Comparison of ENCODE assay signal across 12 cellular contexts in the genomic region with DNA sequence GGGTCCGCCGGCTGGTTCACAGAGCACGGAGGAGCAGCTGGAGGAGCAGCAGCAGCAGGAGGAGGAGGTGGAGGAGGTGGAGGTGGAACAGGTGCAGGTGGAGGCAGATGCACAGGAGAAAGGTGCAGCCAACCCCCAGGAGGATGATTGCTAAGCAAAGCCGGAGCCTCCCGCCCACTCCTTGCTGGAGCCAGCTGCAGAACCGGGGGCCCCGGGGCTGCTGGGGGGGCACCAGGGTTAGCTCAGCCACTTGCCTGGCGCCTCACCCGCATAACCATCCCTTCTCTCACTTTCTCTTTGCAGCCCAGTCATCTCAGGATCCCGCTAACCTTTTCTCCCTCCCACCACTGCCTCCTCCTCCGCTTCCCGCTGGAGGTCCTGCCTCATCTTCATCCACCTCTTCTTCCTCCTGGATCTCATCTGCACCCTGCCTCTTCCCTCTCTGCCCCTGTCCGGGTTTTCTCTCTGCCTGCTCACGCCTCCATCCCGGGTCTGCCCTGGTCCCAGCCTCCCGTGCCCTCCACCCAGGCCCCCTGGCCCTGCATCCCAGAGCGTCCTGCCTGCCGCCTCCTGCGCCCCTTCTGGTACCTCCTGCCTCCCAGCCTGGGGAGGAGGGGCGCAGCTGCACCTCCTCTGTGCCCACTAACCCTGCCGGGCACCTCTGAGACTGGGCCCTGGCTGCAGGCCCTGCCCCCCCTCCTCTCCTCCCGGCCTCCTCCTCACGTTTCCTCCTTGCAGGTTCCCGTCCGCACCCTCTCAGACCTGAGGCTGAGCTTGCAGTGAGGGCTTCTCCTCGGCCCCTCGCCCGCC. TPM values are rescaled to one million over a fixed set of nuclear protein-coding genes. Genes with fewer than 3 reads are reported as not detected.
DNase-seq lines count a peak whose midpoint lies in the region; ATAC-seq and TF ChIP-seq lines count a peak whose summit lies in the region.
"Had no signal": no experiment of that assay in that cellular context is flagged by ENCODE, and none has a peak within 500 bp of the region (broad histone marks: within the 10 kb centered on the region; RNA-seq: fewer than 3 reads in every experiment).

No MANE protein-coding gene starts in this region.

- H3K4me3 Mint-ChIP-seq in immature natural killer cell (no peak overlapping the region), T-cell (no peak overlapping the region)

- H3K36me3 Mint-ChIP-seq in immature natural killer cell (peaks cover 0 to 17% (median 0%) of the 10 kb centered on the region in 3 donors), T-cell (peaks cover 30% of the 10 kb centered on the region)

- no peak overlapping the region for H3K27ac Mint-ChIP-seq in immature natural killer cell
- no peak overlapping the region for H3K27ac Mint-ChIP-seq in T-cell

- peak; percentile 67 for DNase-seq in GM10266 (ENCODE audit: extremely low spot score)
- peak; percentile 81 for DNase-seq in GM20000 (ENCODE audit: low spot score)
- peak in 2 of 3 experiments; percentile 52 to 63 for DNase-seq in activated CD8-positive, alpha-beta memory T cell treated with anti-CD3 and anti-CD28 coated beads for 48 hours (ENCODE audit: low read depth in 2 of 3, low spot score in 2 of 3)
- DNase-seq in stimulated activated CD4-positive, alpha-beta T cell treated with anti-CD3 and anti-CD28 coated beads, Interleukin-12 subunit alpha, Interleukin-12 subunit beta, amount 100 ng/mL, for 48 hours (ENCODE audit: low read depth in 2 of 3, low spot score in 1 of 3) = peak; percentile 46 to 65 (median 60)
- DNase-seq in C1 segment of cervical spinal cord (lab: John Stamatoyannopoulos, UW) = no peak
- no peak for DNase-seq in immature natural killer cell
- DNase-seq in T-cell = no peak
- DNase-seq: cerebellar nuclear complex, esophagus squamous epithelium, Kasumi-1, NCI-H774 had no signal

- no peak for ATAC-seq in T-cell (replicated peaks in 1 of 4)

- H3K4me1 Mint-ChIP-seq in immature natural killer cell (no peaks in the 10 kb centered on the region), T-cell (peaks cover 3 to 16% (median 7%) of the 10 kb centered on the region in 3 donors)

- CTCF ChIA-PET in T-cell (lab: Charles Lee) = no interaction called here

- TF ChIP-seq CTCF in GM10266 (IDR thresholded peaks at IDR 0.05; ENCODE audit: control insufficient read depth, insufficient read depth, low read depth, missing control alignments) (no peak), GM20000 (IDR thresholded peaks at IDR 0.05; ENCODE audit: extremely low read depth, missing control alignments) (no peak)

- H3K9me3 Mint-ChIP-seq in immature natural killer cell (no peaks in the 10 kb centered on the region), T-cell (no peaks in the 10 kb centered on the region)

- POLR2A ChIA-PET in T-cell (lab: Charles Lee) = no interaction called here

- H3K27me3 Mint-ChIP-seq in immature natural killer cell (ENCODE audit: low read depth in 3 of 3) = peaks cover 0 to 5% (median 2%) of the 10 kb centered on the region in 3 donors
- no peaks in the 10 kb centered on the region for H3K27me3 Mint-ChIP-seq in T-cell

RNA-seq across cellular contexts. Expression of gene KCTD17, which starts 9.5 kb away (rescaled TPM):
- polyA plus RNA-seq in immature natural killer cell = 10 to 100 TPM; 10.7 to 16.1 (median 14.3) TPM
- 10 to 100 TPM; 24.0 to 36.2 (median 35.1) TPM for total RNA-seq in T-cell

RNA-seq across cellular contexts. Expression of gene MPST, which starts 41.5 kb away (rescaled TPM):
- 10 to 100 TPM; 56.0 to 97.5 (median 59.7) TPM for polyA plus RNA-seq in immature natural killer cell
- 10 to 100 TPM in 1 of 5 donors, 1 to 10 TPM in 4; 2.4 to 10.7 (median 7.1) TPM for total RNA-seq in T-cell

RNA-seq across cellular contexts. Expression of gene TST, which starts 41.8 kb away (rescaled TPM):
- polyA plus RNA-seq in immature natural killer cell = 10 to 100 TPM in 1 of 3 donors, 1 to 10 TPM in 2; 8.1 to 20.8 (median 8.4) TPM
- total RNA-seq in T-cell = 1 to 10 TPM in 3 of 5 donors, under 1 TPM in 2; 0.61 to 2.2 (median 1.0) TPM

RNA-seq across cellular contexts. Expression of gene TMPRSS6, which starts 48.5 kb away (rescaled TPM):
- under 1 TPM in 2 of 3 donors, not detected in 1; 0.28 to 0.52 TPM for polyA plus RNA-seq in immature natural killer cell
- total RNA-seq in T-cell = 1 to 10 TPM in 3 of 5 donors, under 1 TPM in 2; 0.40 to 1.3 (median 1.1) TPM
- total RNA-seq: renal cortical epithelial cell had no signal

Comparison
In these comparisons a context has a peak if more than half of its experiments do, and no peak if none do; other contexts are left out.
1. DNase-seq: peak in GM10266 (single experiment), GM20000 (single experiment), activated CD8-positive, alpha-beta memory T cell treated with anti-CD3 and anti-CD28 coated beads for 48 hours (2 of 3) and stimulated activated CD4-positive, alpha-beta T cell treated with anti-CD3 and anti-CD28 coated beads, Interleukin-12 subunit alpha, Interleukin-12 subunit beta, amount 100 ng/mL, for 48 hours (3 of 3); none in C1 segment of cervical spinal cord (0 of 14), immature natural killer cell (0 of 3) and T-cell (0 of 34).